ENCODE assay signal across 8 cellular contexts in genomic region chr7:139118234-139118802, GRCh38.
DNase-seq lines count a peak whose midpoint lies in the region; ATAC-seq and TF ChIP-seq lines count a peak whose summit lies in the region.

No MANE protein-coding gene starts in this region.

- H3K4me3 ChIP-seq in choroid plexus epithelial cell (ENCODE audit: low read depth, low read length) = no peak overlapping the region

- ATAC-seq in HG02610 (IDR thresholded peaks at IDR 0.05; ENCODE audit: unreplicated experiment) = peak; percentile 90
- peak; percentile 71 for ATAC-seq in stimulated activated memory B cell treated with anti-CD40 and anti-IgM and Interleukin-4, amounts not matched to agents 10 μg/mL and 1 μg/mL and 100 μg/mL, for 72 hours

- peak overlapping the region; percentile 54 for H3K4me3 Mint-ChIP-seq in stimulated activated memory B cell treated with anti-CD40 and anti-IgM and Interleukin-4, amounts not matched to agents 10 μg/mL and 1 μg/mL and 100 μg/mL, for 72 hours

- H3K27ac Mint-ChIP-seq in stimulated activated memory B cell treated with anti-CD40 and anti-IgM and Interleukin-4, amounts not matched to agents 10 μg/mL and 1 μg/mL and 100 μg/mL, for 72 hours = peak overlapping the region; percentile 75

- peak; percentile 14 for TF ChIP-seq CTCF in choroid plexus epithelial cell (conservative IDR thresholded peaks at IDR 0.05; ENCODE audit: low read depth, low read length)

- no peaks in the 10 kb centered on the region for H3K9me3 Mint-ChIP-seq in stimulated activated memory B cell treated with anti-CD40 and anti-IgM and Interleukin-4, amounts not matched to agents 10 μg/mL and 1 μg/mL and 100 μg/mL, for 72 hours

- peak; percentile 67 for DNase-seq in activated effector memory CD4-positive, alpha-beta T cell treated with anti-CD3 and anti-CD28 coated beads, Interleukin-2, amount 50 U/mL, for 16 hours
- DNase-seq in activated effector memory CD4-positive, alpha-beta T cell treated with Interleukin-2 at 50 U/mL for 16 hours = no peak
- DNase-seq in NCI-H774 (lab: John Stamatoyannopoulos, UW) = peak; percentile 23
- peak; percentile 65 for DNase-seq in choroid plexus epithelial cell (ENCODE audit: low read depth)
- DNase-seq in COLO829 (ENCODE audit: low spot score) = no peak
- DNase-seq in NCI-H1105 (lab: John Stamatoyannopoulos, UW) = no peak

- H3K36me3 Mint-ChIP-seq in stimulated activated memory B cell treated with anti-CD40 and anti-IgM and Interleukin-4, amounts not matched to agents 10 μg/mL and 1 μg/mL and 100 μg/mL, for 72 hours = no peaks in the 10 kb centered on the region

- H3K4me1 Mint-ChIP-seq in stimulated activated memory B cell treated with anti-CD40 and anti-IgM and Interleukin-4, amounts not matched to agents 10 μg/mL and 1 μg/mL and 100 μg/mL, for 72 hours = peaks cover 30% of the 10 kb centered on the region

- H3K27me3 Mint-ChIP-seq in stimulated activated memory B cell treated with anti-CD40 and anti-IgM and Interleukin-4, amounts not matched to agents 10 μg/mL and 1 μg/mL and 100 μg/mL, for 72 hours = no peaks in the 10 kb centered on the region

Comparison
In these comparisons a context has a peak if more than half of its experiments do, and no peak if none do; other contexts are left out.
1. DNase-seq: peak in activated effector memory CD4-positive, alpha-beta T cell treated with anti-CD3 and anti-CD28 coated beads, Interleukin-2, amount 50 U/mL, for 16 hours (single experiment), NCI-H774 (single experiment) and choroid plexus epithelial cell (single experiment); none in activated effector memory CD4-positive, alpha-beta T cell treated with Interleukin-2 at 50 U/mL for 16 hours (single experiment), COLO829 (single experiment) and NCI-H1105 (single experiment).